16 cellular contexts compared by ENCODE assay signal in genomic region chr6:168004023-168004422, GRCh38. TPM values are rescaled to one million over a fixed set of nuclear protein-coding genes. Genes with fewer than 3 reads are reported as not detected.
DNase-seq lines count a peak whose midpoint lies in the region; ATAC-seq and TF ChIP-seq lines count a peak whose summit lies in the region.
"Had no signal": no experiment of that assay in that cellular context is flagged by ENCODE, and none has a peak within 500 bp of the region (broad histone marks: within the 10 kb centered on the region; RNA-seq: fewer than 3 reads in every experiment).

No MANE protein-coding gene starts in this region.

- H3K27me3 ChIP-seq in heart left ventricle (peaks cover 0 to 4% (median 0%) of the 10 kb centered on the region in 9 donors), right atrium auricular region (no peaks in the 10 kb centered on the region), skeletal muscle tissue (ENCODE audit: control insufficient read depth in 3 of 3, insufficient read depth in 3 of 3, low read length in 3 of 3) (peaks cover 0 to 12% (median 6%) of the 10 kb centered on the region in 3 donors), endodermal cell (ENCODE audit: control insufficient read depth, insufficient read depth, low read length, poor library complexity, severe bottlenecking) (no peaks in the 10 kb centered on the region)
- H3K27me3 ChIP-seq: BE2C had no signal

- TF ChIP-seq CTCF in heart left ventricle (IDR thresholded peaks at IDR 0.05) (no peak), right atrium auricular region (IDR thresholded peaks at IDR 0.05) (no peak), lower leg skin (IDR thresholded peaks at IDR 0.05) (no peak), endodermal cell (conservative IDR thresholded peaks at IDR 0.05) (no peak)

- peak in 1 of 4 donors; percentile 54 for ATAC-seq in heart left ventricle
- ATAC-seq: HCT116, HepG2 had no signal

- H3K4me3 Mint-ChIP-seq in endodermal cell: no peak overlapping the region
- H3K4me3 Mint-ChIP-seq: CD8-positive, alpha-beta memory T cell had no signal

- peaks cover 3% of the 10 kb centered on the region for H3K9me3 Mint-ChIP-seq in endodermal cell

- 49 to 67% (median 56%) methylated on average over 7 of the region's 7 CpGs for WGBS in heart left ventricle, 4 donors
- 70% methylated on average over 7 of the region's 7 CpGs for WGBS in lower leg skin, 2 donors
- 75 to 89% methylated on average over 2 to 5 of the region's 7 CpGs for WGBS in endodermal cell (ENCODE audit: insufficient coverage in 1 of 2, insufficient read length in 1 of 2), 2 experiments

- peaks cover 2% of the 10 kb centered on the region for H3K4me1 Mint-ChIP-seq in endodermal cell
- H3K4me1 Mint-ChIP-seq: CD8-positive, alpha-beta memory T cell had no signal

- no peaks in the 10 kb centered on the region for H3K36me3 Mint-ChIP-seq in endodermal cell (ENCODE audit: low read depth)
- H3K36me3 Mint-ChIP-seq: CD8-positive, alpha-beta memory T cell had no signal

- peaks cover 0 to 9% (median 0%) of the 10 kb centered on the region in 12 donors for H3K9me3 ChIP-seq in heart left ventricle
- peaks cover 0 to 8% of the 10 kb centered on the region in 2 donors for H3K9me3 ChIP-seq in right atrium auricular region
- H3K9me3 ChIP-seq in SK-N-MC (ENCODE audit: low read depth, low read length): no peaks in the 10 kb centered on the region; the same call in 1 of the 2 replicates
- no peaks in the 10 kb centered on the region for H3K9me3 ChIP-seq in skeletal muscle tissue (ENCODE audit: control insufficient read depth in 3 of 3, low read length in 3 of 3)
- H3K9me3 ChIP-seq in endodermal cell (ENCODE audit: control insufficient read depth, low read length): no peaks in the 10 kb centered on the region
- H3K9me3 ChIP-seq: BE2C had no signal

- H3K27ac ChIP-seq in heart left ventricle: peak overlapping the region in 11 of 12 donors; percentile 3 to 56 (median 35)
- peak overlapping the region in 1 of 2 donors; percentile 1 for H3K27ac ChIP-seq in right atrium auricular region
- H3K27ac ChIP-seq in SK-N-MC: peak overlapping the region; percentile 32; the same call in 1 of the 2 replicates
- H3K27ac ChIP-seq in skeletal muscle tissue (ENCODE audit: low read depth, low read length): peak overlapping the region; percentile 2
- H3K27ac ChIP-seq in endodermal cell (ENCODE audit: low read depth, low read length): no peak overlapping the region

- no peak for TF ChIP-seq POLR2A in heart left ventricle (IDR thresholded peaks at IDR 0.05)
- no peak for TF ChIP-seq POLR2A in lower leg skin (IDR thresholded peaks at IDR 0.05)

- H3K4me3 ChIP-seq in heart left ventricle (no peak overlapping the region), right atrium auricular region (no peak overlapping the region), SK-N-MC (peak overlapping the region; percentile 41), lower leg skin (ENCODE audit: low read depth, poor library complexity, severe bottlenecking) (no peak overlapping the region), skeletal muscle tissue (ENCODE audit: low read length in 3 of 3) (no peak overlapping the region), endodermal cell (ENCODE audit: low read length) (no peak overlapping the region)

- in situ Hi-C loops in ACHN (cut with HindIII; ENCODE audit: low pct_ligation_motif_present, low pct_unique_long_range_greater_than_20kb, low sequenced_read_pairs): no loop called here

- intact Hi-C loops in heart left ventricle (cut with DNase I) (no loop called here), lower leg skin (cut with DNase I; ENCODE audit: low total_unique reads) (no loop called here)

- H3K4me1 ChIP-seq in heart left ventricle: peaks cover 0 to 32% (median 7%) of the 10 kb centered on the region in 12 donors
- no peaks in the 10 kb centered on the region for H3K4me1 ChIP-seq in right atrium auricular region
- H3K4me1 ChIP-seq in skeletal muscle tissue (ENCODE audit: control insufficient read depth in 3 of 3, insufficient read depth in 3 of 3, low read length in 3 of 3): peaks cover 0 to 3% (median 0%) of the 10 kb centered on the region in 3 donors
- no peaks in the 10 kb centered on the region for H3K4me1 ChIP-seq in endodermal cell (ENCODE audit: control insufficient read depth, insufficient read depth, low read length)
- H3K4me1 ChIP-seq: BE2C, Caco-2 had no signal

- no peak overlapping the region for H3K27ac Mint-ChIP-seq in endodermal cell
- H3K27ac Mint-ChIP-seq: CD8-positive, alpha-beta memory T cell had no signal

- DNase-seq in heart left ventricle (peak in 1 of 5 donors; percentile 17), right atrium auricular region (ENCODE audit: low spot score) (no peak), SK-N-MC (ENCODE audit: low read depth, low spot score) (no peak), lower leg skin (ENCODE audit: low spot score in 2 of 2) (peak; percentile 3 to 29), ACHN (no peak), medulla oblongata (ENCODE audit: extremely low spot score) (no peak), endodermal cell (no peak)
- DNase-seq: 8988T; BE2C; Caco-2; CD8-positive, alpha-beta memory T cell; DND-41; GDM1 had no signal

- H3K27me3 Mint-ChIP-seq in endodermal cell (ENCODE audit: insufficient read depth): peaks cover 3% of the 10 kb centered on the region

- H3K9ac ChIP-seq in SK-N-MC (ENCODE audit: insufficient read length) (peak overlapping the region; percentile 16), skeletal muscle tissue (ENCODE audit: low read depth in 1 of 3, low read length in 3 of 3) (no peak overlapping the region), endodermal cell (ENCODE audit: extremely low read depth, low read length, poor library complexity, severe bottlenecking) (no peak overlapping the region)

- H3K36me3 ChIP-seq in heart left ventricle (no peaks in the 10 kb centered on the region), right atrium auricular region (no peaks in the 10 kb centered on the region), SK-N-MC (ENCODE audit: insufficient read depth, low read length) (no peaks in the 10 kb centered on the region), skeletal muscle tissue (ENCODE audit: control insufficient read depth in 3 of 3, insufficient read depth in 3 of 3, low read length in 3 of 3) (no peaks in the 10 kb centered on the region), endodermal cell (ENCODE audit: control insufficient read depth, insufficient read depth, low read length) (no peaks in the 10 kb centered on the region)
- H3K36me3 ChIP-seq: BE2C had no signal

RNA-seq across cellular contexts. Expression of gene KIF25, which starts 6.6 kb away (rescaled TPM):
- total RNA-seq in heart left ventricle (under 1 TPM in 4 of 9 donors, not detected in 5; 0.11 to 0.29 (median 0.21) TPM), right atrium auricular region (not detected), lower leg skin (under 1 TPM in 2 of 4 donors, not detected in 2; 0.29 to 0.86 TPM), skeletal muscle tissue (not detected), endodermal cell (1 to 10 TPM in 1 of 2 donors, not detected in 1; 1.3 TPM)
- polyA plus RNA-seq in heart left ventricle: under 1 TPM; 0.12 to 0.15 TPM
- 0.53 TPM for polyA plus RNA-seq in endodermal cell (2013, experiment 1 of 2)
- 0.79 TPM for polyA plus RNA-seq in endodermal cell (2013, experiment 2 of 2)
- total RNA-seq: Caco-2; CD8-positive, alpha-beta memory T cell; HepG2 had no signal
- polyA plus RNA-seq: CD8-positive, alpha-beta memory T cell; HepG2 had no signal

Comparison
In these comparisons a context has a peak if more than half of its experiments do, and no peak if none do; other contexts are left out.
1. DNase-seq: peak in lower leg skin (2 of 2); none in right atrium auricular region (single experiment), SK-N-MC (single experiment), ACHN (single experiment), medulla oblongata (single experiment) and endodermal cell (single experiment).